ENCODE assay signal across 9 cellular contexts in the genomic region with DNA sequence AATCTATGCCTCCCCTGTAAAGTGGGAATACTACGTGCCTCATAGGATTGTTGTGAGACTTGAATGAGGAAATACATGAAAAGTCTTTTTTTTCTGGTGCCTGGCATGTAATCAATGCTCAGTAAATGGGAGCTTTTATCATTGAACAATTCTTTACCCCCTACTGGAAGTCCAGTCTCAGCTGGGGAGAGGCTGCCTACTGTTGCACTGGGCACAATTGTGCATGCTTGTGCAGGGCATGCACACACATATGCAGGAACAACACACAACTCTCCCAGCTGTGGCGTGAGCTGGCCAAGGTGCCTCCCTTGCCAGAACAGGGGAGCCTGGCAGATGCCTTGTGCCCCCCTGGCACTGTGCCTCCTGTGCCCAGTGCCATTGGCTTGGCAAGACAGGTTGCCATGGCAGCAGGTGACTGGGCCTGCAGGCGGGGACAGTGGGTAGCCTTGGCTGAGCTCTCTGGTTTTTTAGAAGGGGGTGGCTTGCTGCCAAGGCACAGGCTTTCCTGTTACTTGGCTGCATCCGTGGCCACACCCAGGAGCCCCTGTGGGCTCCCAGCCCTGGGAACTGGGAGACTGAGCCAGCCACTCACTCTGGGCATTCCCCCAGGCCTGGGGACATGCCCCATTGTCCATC. TPM values are rescaled to one million over a fixed set of nuclear protein-coding genes. Genes with fewer than 3 reads are reported as not detected.
A peak's percentile ranks its signal among the peaks of the same experiment; 100 is the strongest.
DNase-seq lines count a peak whose midpoint lies in the region; ATAC-seq and TF ChIP-seq lines count a peak whose summit lies in the region.
"Had no signal": no experiment of that assay in that cellular context is flagged by ENCODE, and none has a peak within 500 bp of the region (broad histone marks: within the 10 kb centered on the region; RNA-seq: fewer than 3 reads in every experiment).

No MANE protein-coding gene starts in this region.

- ATAC-seq in upper lobe of left lung (ENCODE audit: low FRiP score in 2 of 2) (no peak), HG03108 (IDR thresholded peaks at IDR 0.05; ENCODE audit: unreplicated experiment) (no peak), HG03025 (IDR thresholded peaks at IDR 0.05; ENCODE audit: low FRiP score, unreplicated experiment) (no peak)

- H3K4me1 ChIP-seq in adrenal gland (replicated peaks in 1 of 2) (peaks cover 20 to 22% of the 10 kb centered on the region in 2 donors), upper lobe of left lung (peaks cover 25 to 35% (median 32%) of the 10 kb centered on the region in 4 donors)

- TF ChIP-seq POLR2A in adrenal gland (IDR thresholded peaks at IDR 0.05): no peak
- TF ChIP-seq POLR2A in upper lobe of left lung (IDR thresholded peaks at IDR 0.05): no peak

- no peak for TF ChIP-seq CTCF in adrenal gland (IDR thresholded peaks at IDR 0.05)
- TF ChIP-seq CTCF in upper lobe of left lung (IDR thresholded peaks at IDR 0.05): peak in 1 of 6 experiments; percentile 10

- H3K4me3 ChIP-seq in adrenal gland (no peak overlapping the region), upper lobe of left lung (no peak overlapping the region)

- peak in 1 of 4 donors; percentile 6 for TF ChIP-seq EP300 in upper lobe of left lung (IDR thresholded peaks at IDR 0.05)

- H3K27me3 ChIP-seq in adrenal gland (no peaks in the 10 kb centered on the region), upper lobe of left lung (peaks cover 0 to 12% (median 0%) of the 10 kb centered on the region in 4 donors)

- intact Hi-C loops in adrenal gland (cut with DNase I): loop anchor here in 1 of 2 donors (2.0 kb wide), 1 partner anchor 80 kb away; no protein-coding TSS in a partner anchor

- H3K36me3 ChIP-seq in adrenal gland (replicated peaks in 1 of 2) (no peaks in the 10 kb centered on the region), upper lobe of left lung (no peaks in the 10 kb centered on the region)

- H3K27ac ChIP-seq in adrenal gland (peak overlapping the region in 1 of 5 donors; percentile 38), upper lobe of left lung (peak overlapping the region in 3 of 4 donors; percentile 0 to 32 (median 27))

- whole genome bisulfite sequencing in adrenal gland, 4 donors: 15 to 25% (median 22%) methylated on average over 3 to 4 of the region's 4 CpGs
- 30 to 31% methylated on average over 3 to 4 of the region's 4 CpGs for WGBS in upper lobe of left lung, 2 donors

- DNase-seq in NCI-H1092 (lab: John Stamatoyannopoulos, UW): peak; percentile 85
- DNase-seq in adrenal gland: peak; percentile 85 to 95 (median 94)
- peak; percentile 46 to 72 for DNase-seq in hippocampal formation (lab: John Stamatoyannopoulos, UW)
- peak in 1 of 2 donors; percentile 48 for DNase-seq in upper lobe of left lung
- DNase-seq in NOMO-1 (lab: John Stamatoyannopoulos, UW; ENCODE audit: unreplicated experiment in 2 of 2): no peak
- DNase-seq: NCI-H510A had no signal

- H3K9me3 ChIP-seq in adrenal gland (replicated peaks in 1 of 3) (no peaks in the 10 kb centered on the region), upper lobe of left lung (no peaks in the 10 kb centered on the region)

RNA-seq across cellular contexts. Expression of a gene that starts 16.1 kb away (rescaled TPM):
- total RNA-seq in adrenal gland (10 to 100 TPM in 4 of 8 donors, 1 to 10 TPM in 4; 4.5 to 16.2 (median 9.3) TPM), upper lobe of left lung (10 to 100 TPM in 5 of 6 donors, 1 to 10 TPM in 1; 8.9 to 25.4 (median 13.4) TPM)
- 1 to 10 TPM; 2.0 to 7.6 (median 5.5) TPM for polyA plus RNA-seq in adrenal gland

RNA-seq across cellular contexts. Expression of a gene that starts 21.0 kb away (rescaled TPM):
- total RNA-seq in adrenal gland (not detected), upper lobe of left lung (not detected)
- polyA plus RNA-seq in adrenal gland: not detected
- total RNA-seq: mesenteric fat pad had no signal

RNA-seq across cellular contexts. Expression of a gene that starts 58.5 kb away (rescaled TPM):
- 100 to 1,000 TPM in 1 of 8 donors, 10 to 100 TPM in 7; 67.2 to 106 (median 71.6) TPM for total RNA-seq in adrenal gland
- 10 to 100 TPM; 17.7 to 57.9 (median 17.8) TPM for polyA plus RNA-seq in adrenal gland
- total RNA-seq in upper lobe of left lung: 10 to 100 TPM; 36.3 to 85.1 (median 58.9) TPM

Comparison
In these comparisons a context has a peak if more than half of its experiments do, and no peak if none do; other contexts are left out.
1. DNase-seq: peak in NCI-H1092 (single experiment), adrenal gland (7 of 7) and hippocampal formation (2 of 2); none in NOMO-1 (0 of 2).